ENCODE assay signal across 10 cellular contexts in the genomic region with DNA sequence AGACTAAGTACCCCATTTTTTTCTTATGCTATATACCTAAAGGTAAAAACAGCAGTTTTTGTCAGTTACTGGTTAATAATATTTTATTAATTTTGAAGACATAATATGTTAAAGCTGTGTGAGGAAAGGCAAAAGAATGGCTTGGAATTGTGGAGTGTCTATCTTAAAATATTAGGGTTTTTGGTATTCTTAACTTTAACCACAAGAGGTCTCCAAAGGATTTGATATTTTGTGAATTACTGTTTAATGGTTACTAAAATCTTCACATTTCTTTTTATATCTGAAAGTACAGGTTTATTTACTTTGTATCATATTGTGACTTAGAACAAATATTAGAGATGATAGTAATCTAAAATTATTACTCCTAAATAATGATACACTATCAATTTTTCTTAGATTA. TPM values are rescaled to one million over a fixed set of nuclear protein-coding genes. Genes with fewer than 3 reads are reported as not detected.
DNase-seq lines count a peak whose midpoint lies in the region; ATAC-seq and TF ChIP-seq lines count a peak whose summit lies in the region.
"Had no signal": no experiment of that assay in that cellular context is flagged by ENCODE, and none has a peak within 500 bp of the region (broad histone marks: within the 10 kb centered on the region; RNA-seq: fewer than 3 reads in every experiment).

No MANE protein-coding gene starts in this region.

- H3K27ac Mint-ChIP-seq in endodermal cell (no peak overlapping the region), osteocyte (ENCODE audit: unreplicated experiment) (no peak overlapping the region)
- H3K27ac Mint-ChIP-seq: T-helper 1 cell treated with Interleukin-12 subunit alpha and Interleukin-12 subunit beta and Interleukin-4 antibody, amounts not matched to agents 30 μg/mL and 1 μg/mL, for 36 hours had no signal

- DNase-seq in EL (peak; percentile 3), NCI-H2227 treated with DMSO at 0.1 percent for 48 hours (lab: John Stamatoyannopoulos, UW) (peak; percentile 12), endodermal cell (no peak), osteocyte (ENCODE audit: extremely low spot score, unreplicated experiment) (no peak), MG63 (no peak), DMS153 treated with DMSO at 0.1 percent for 48 hours (lab: John Stamatoyannopoulos, UW; ENCODE audit: unreplicated experiment) (no peak), activated gamma-delta T cell treated with Interleukin-2 at 50 U/mL for 16 hours (no peak)

- TF ChIP-seq CTCF in endodermal cell (conservative IDR thresholded peaks at IDR 0.05) (peak; percentile 72), osteocyte (IDR thresholded peaks at IDR 0.05) (peak; percentile 57)

- H3K36me3 ChIP-seq in endodermal cell (ENCODE audit: control insufficient read depth, insufficient read depth, low read length) (peaks cover 11% of the 10 kb centered on the region), MG63 (no peaks in the 10 kb centered on the region; the same call in none of the 2 replicates)

- H3K4me3 Mint-ChIP-seq in endodermal cell (no peak overlapping the region), osteocyte (ENCODE audit: unreplicated experiment) (no peak overlapping the region)
- H3K4me3 Mint-ChIP-seq: T-helper 1 cell treated with Interleukin-12 subunit alpha and Interleukin-12 subunit beta and Interleukin-4 antibody, amounts not matched to agents 30 μg/mL and 1 μg/mL, for 36 hours had no signal

- ATAC-seq in HG03442 (IDR thresholded peaks at IDR 0.05; ENCODE audit: unreplicated experiment), result no peak

- no peaks in the 10 kb centered on the region for H3K27me3 Mint-ChIP-seq in endodermal cell (ENCODE audit: insufficient read depth)
- H3K27me3 Mint-ChIP-seq in osteocyte (ENCODE audit: unreplicated experiment), result no peaks in the 10 kb centered on the region

- no peaks in the 10 kb centered on the region for H3K27me3 ChIP-seq in endodermal cell (ENCODE audit: control insufficient read depth, insufficient read depth, low read length, poor library complexity, severe bottlenecking)
- no peaks in the 10 kb centered on the region for H3K27me3 ChIP-seq in MG63

- H3K4me1 ChIP-seq in endodermal cell (ENCODE audit: control insufficient read depth, insufficient read depth, low read length), result no peaks in the 10 kb centered on the region

- H3K27ac ChIP-seq in endodermal cell (ENCODE audit: low read depth, low read length), result no peak overlapping the region

- no peak overlapping the region for H3K9ac ChIP-seq in endodermal cell (ENCODE audit: extremely low read depth, low read length, poor library complexity, severe bottlenecking)

- H3K4me3 ChIP-seq in endodermal cell (ENCODE audit: low read length) (no peak overlapping the region), MG63 (no peak overlapping the region)
- H3K4me3 ChIP-seq: HAP-1 had no signal

- no peaks in the 10 kb centered on the region for H3K4me1 Mint-ChIP-seq in endodermal cell
- no peaks in the 10 kb centered on the region for H3K4me1 Mint-ChIP-seq in osteocyte (ENCODE audit: unreplicated experiment)

- peaks cover 25% of the 10 kb centered on the region for H3K36me3 Mint-ChIP-seq in endodermal cell (ENCODE audit: low read depth)
- H3K36me3 Mint-ChIP-seq in osteocyte (ENCODE audit: unreplicated experiment), result peaks cover 21% of the 10 kb centered on the region

- H3K9me3 Mint-ChIP-seq in endodermal cell (peaks cover 6% of the 10 kb centered on the region), osteocyte (ENCODE audit: unreplicated experiment) (peaks cover 6% of the 10 kb centered on the region)
- H3K9me3 Mint-ChIP-seq: T-helper 1 cell treated with Interleukin-12 subunit alpha and Interleukin-12 subunit beta and Interleukin-4 antibody, amounts not matched to agents 30 μg/mL and 1 μg/mL, for 36 hours had no signal

- H3K9me3 ChIP-seq in endodermal cell (ENCODE audit: control insufficient read depth, low read length) (no peaks in the 10 kb centered on the region), MG63 (no peaks in the 10 kb centered on the region)
- H3K9me3 ChIP-seq: HAP-1 had no signal

RNA-seq across cellular contexts. Expression of a gene that starts 32.0 kb away (rescaled TPM):
- total RNA-seq in endodermal cell, result 10 to 100 TPM; 48.6 to 58.5 TPM
- 72.5 TPM for polyA plus RNA-seq in endodermal cell (2013, experiment 1 of 2)
- polyA plus RNA-seq in endodermal cell (2013, experiment 2 of 2), result 60.0 TPM
- total RNA-seq in osteocyte, result 17.0 and 18.5 TPM in 2 replicates
- total RNA-seq in MG63 (2014; rRNA removed; shearing (Covaris generic); ENCODE audit: low replicate concordance), result 52.9 and 102 TPM in 2 replicates

RNA-seq across cellular contexts. Expression of a gene that starts 32.3 kb away (rescaled TPM):
- 10 to 100 TPM; 17.3 to 25.2 TPM for total RNA-seq in endodermal cell
- polyA plus RNA-seq in endodermal cell (2013, experiment 1 of 2), result 14.0 TPM
- 12.4 TPM for polyA plus RNA-seq in endodermal cell (2013, experiment 2 of 2)
- total RNA-seq in osteocyte, result 14.8 and 17.6 TPM in 2 replicates
- total RNA-seq in MG63 (2014; rRNA removed; shearing (Covaris generic); ENCODE audit: low replicate concordance), result 13.9 and 26.1 TPM in 2 replicates

Comparison
In these comparisons a context has a peak if more than half of its experiments do, and no peak if none do; other contexts are left out.
1. DNase-seq: peak in EL (single experiment) and NCI-H2227 treated with DMSO at 0.1 percent for 48 hours (single experiment); none in endodermal cell (single experiment), osteocyte (single experiment), MG63 (single experiment), DMS153 treated with DMSO at 0.1 percent for 48 hours (single experiment) and activated gamma-delta T cell treated with Interleukin-2 at 50 U/mL for 16 hours (single experiment).